Comparison of ENCODE assay signal across 23 cellular contexts in genomic region chrX:53305996-53306937, GRCh38.
"Had no signal": no experiment of that assay in that cellular context is flagged by ENCODE, and none has a peak within 500 bp of the region (broad histone marks: within the 10 kb centered on the region; RNA-seq: fewer than 3 reads in every experiment).

No MANE protein-coding gene starts in this region.

- H3K27me3 Mint-ChIP-seq: activated CD4-positive, alpha-beta T cell treated with anti-CD3 and anti-CD28 coated beads, Interleukin-2, amount 10 ng/mL, durations not matched to agents 7 days and 5 days; activated CD8-positive, alpha-beta T cell treated with anti-CD3 and anti-CD28 coated beads for 36 hours; activated naive CD4-positive, alpha-beta T cell treated with anti-CD3 and anti-CD28 coated beads, Interleukin-2, amount 50 U/mL, for 24 hours; central memory CD8-positive, alpha-beta T cell; naive thymus-derived CD8-positive, alpha-beta T cell; type B pancreatic cell had no signal

- H3K4me3 ChIP-seq: ascending aorta, coronary artery, esophagus muscularis mucosa, heart left ventricle, thoracic aorta had no signal

- H3K9me3 Mint-ChIP-seq: activated CD4-positive, alpha-beta T cell treated with anti-CD3 and anti-CD28 coated beads, Interleukin-2, amount 10 ng/mL, durations not matched to agents 7 days and 5 days; activated CD8-positive, alpha-beta T cell treated with anti-CD3 and anti-CD28 coated beads for 36 hours; activated naive CD4-positive, alpha-beta T cell treated with anti-CD3 and anti-CD28 coated beads, Interleukin-2, amount 50 U/mL, for 24 hours; activated T-helper 1 cell treated with anti-CD3 and anti-CD28 coated beads, Interleukin-12 subunit alpha, Interleukin-12 subunit beta, Interleukin-2, Interleukin-4 antibody, amounts not matched to agents 30 ng/mL and 10 ng/mL and 1 ng/mL, durations not matched to agents 14 hours and 24 hours and 36 hours; central memory CD8-positive, alpha-beta T cell; naive thymus-derived CD8-positive, alpha-beta T cell; type B pancreatic cell had no signal

- H3K4me1 Mint-ChIP-seq: activated CD4-positive, alpha-beta T cell treated with anti-CD3 and anti-CD28 coated beads, Interleukin-2, amount 10 ng/mL, durations not matched to agents 7 days and 5 days; activated CD8-positive, alpha-beta memory T cell treated with anti-CD3 and anti-CD28 coated beads, Interleukin-2, amount 10 ng/mL, durations not matched to agents 7 days and 5 days; activated naive CD4-positive, alpha-beta T cell treated with anti-CD3 and anti-CD28 coated beads, Interleukin-2, amount 50 U/mL, for 24 hours; central memory CD8-positive, alpha-beta T cell; mesothelial cell of epicardium had no signal

- H3K9me3 ChIP-seq: ascending aorta, esophagus muscularis mucosa, heart left ventricle, SK-N-SH, thoracic aorta had no signal

- H3K27ac Mint-ChIP-seq: activated CD4-positive, alpha-beta T cell treated with anti-CD3 and anti-CD28 coated beads, Interleukin-2, amount 10 ng/mL, durations not matched to agents 7 days and 5 days; activated CD8-positive, alpha-beta memory T cell treated with anti-CD3 and anti-CD28 coated beads, Interleukin-2, amount 10 ng/mL, durations not matched to agents 7 days and 5 days; activated CD8-positive, alpha-beta T cell treated with anti-CD3 and anti-CD28 coated beads for 36 hours; activated naive CD4-positive, alpha-beta T cell treated with anti-CD3 and anti-CD28 coated beads, Interleukin-2, amount 50 U/mL, for 24 hours; activated T-helper 1 cell treated with anti-CD3 and anti-CD28 coated beads, Interleukin-12 subunit alpha, Interleukin-12 subunit beta, Interleukin-2, Interleukin-4 antibody, amounts not matched to agents 30 ng/mL and 10 ng/mL and 1 ng/mL, durations not matched to agents 14 hours and 24 hours and 36 hours; mesothelial cell of epicardium; type B pancreatic cell had no signal

- DNase-seq: activated CD4-positive, alpha-beta T cell treated with anti-CD3 and anti-CD28 coated beads, Interleukin-2, amount 10 ng/mL, durations not matched to agents 7 days and 5 days; activated CD8-positive, alpha-beta memory T cell treated with anti-CD3 and anti-CD28 coated beads, Interleukin-2, amount 10 ng/mL, durations not matched to agents 7 days and 5 days; activated CD8-positive, alpha-beta T cell treated with anti-CD3 and anti-CD28 coated beads for 36 hours; activated gamma-delta T cell treated with Interleukin-2 at 50 U/mL for 16 hours; heart left ventricle; islet precursor cell; left colon; mammary epithelial cell; naive thymus-derived CD8-positive, alpha-beta T cell; SK-N-SH; stimulated activated CD4-positive, alpha-beta T cell treated with anti-CD3 and anti-CD28 coated beads, Interleukin-4, amount 100 ng/mL, for 1 hour; stimulated activated naive CD4-positive, alpha-beta T cell treated with Interleukin-2 at 50 U/mL for 16 hours had no signal

- H3K4me1 ChIP-seq: ascending aorta had no signal

- ATAC-seq: activated CD4-positive, CD25-positive, alpha-beta regulatory T cell treated with anti-CD3 and anti-CD28 coated beads, Interleukin-2, amount 50 U/mL, for 24 hours; activated CD8-positive, alpha-beta memory T cell treated with anti-CD3 and anti-CD28 coated beads, Interleukin-2, amount 10 ng/mL, durations not matched to agents 7 days and 5 days; activated CD8-positive, alpha-beta T cell treated with anti-CD3 and anti-CD28 coated beads for 36 hours; left colon; naive thymus-derived CD8-positive, alpha-beta T cell had no signal

- H3K27ac ChIP-seq: ascending aorta, thoracic aorta, VCaP had no signal

- H3K4me2 ChIP-seq: SK-N-SH had no signal

- H3K27me3 ChIP-seq: ascending aorta had no signal

- H3K36me3 Mint-ChIP-seq: activated CD8-positive, alpha-beta memory T cell treated with anti-CD3 and anti-CD28 coated beads, Interleukin-2, amount 10 ng/mL, durations not matched to agents 7 days and 5 days; activated naive CD4-positive, alpha-beta T cell treated with anti-CD3 and anti-CD28 coated beads, Interleukin-2, amount 50 U/mL, for 24 hours; mesothelial cell of epicardium; naive thymus-derived CD8-positive, alpha-beta T cell; type B pancreatic cell had no signal

- H3K4me3 Mint-ChIP-seq: activated CD4-positive, alpha-beta T cell treated with anti-CD3 and anti-CD28 coated beads, Interleukin-2, amount 10 ng/mL, durations not matched to agents 7 days and 5 days; activated CD8-positive, alpha-beta memory T cell treated with anti-CD3 and anti-CD28 coated beads, Interleukin-2, amount 10 ng/mL, durations not matched to agents 7 days and 5 days; activated CD8-positive, alpha-beta T cell treated with anti-CD3 and anti-CD28 coated beads for 36 hours; activated naive CD4-positive, alpha-beta T cell treated with anti-CD3 and anti-CD28 coated beads, Interleukin-2, amount 50 U/mL, for 24 hours; activated T-helper 1 cell treated with anti-CD3 and anti-CD28 coated beads, Interleukin-12 subunit alpha, Interleukin-12 subunit beta, Interleukin-2, Interleukin-4 antibody, amounts not matched to agents 30 ng/mL and 10 ng/mL and 1 ng/mL, durations not matched to agents 14 hours and 24 hours and 36 hours; central memory CD8-positive, alpha-beta T cell; mesothelial cell of epicardium; type B pancreatic cell had no signal

- H3K9ac ChIP-seq: SK-N-SH had no signal

- H3K36me3 ChIP-seq: ascending aorta, esophagus muscularis mucosa, heart left ventricle, thoracic aorta had no signal
